In genomic region chr3:24060055-24060454, GRCh38 we compare ENCODE assay signal across 1 cellular context.
TF ChIP-seq lines count a peak whose summit lies in the region.

No MANE protein-coding gene starts in this region.

TF ChIP-seq in WTC11, 78 proteins besides CTCF, POLR2A, EP300 and RAD21 (continued from another document):
- TF ChIP-seq AR (CRISPR knock-in tag; IDR thresholded peaks at IDR 0.05) (no peak), KAT7 (CRISPR knock-in tag; IDR thresholded peaks at IDR 0.05; ENCODE audit: borderline replicate concordance) (no peak), ATF1 (CRISPR knock-in tag; IDR thresholded peaks at IDR 0.05) (no peak)
